Comparison of ENCODE assay signal across 20 cellular contexts in genomic region chr22:37371491-37371890, GRCh38. TPM values are rescaled to one million over a fixed set of nuclear protein-coding genes. Genes with fewer than 3 reads are reported as not detected.
DNase-seq lines count a peak whose midpoint lies in the region; ATAC-seq and TF ChIP-seq lines count a peak whose summit lies in the region.
"Had no signal": no experiment of that assay in that cellular context is flagged by ENCODE, and none has a peak within 500 bp of the region (broad histone marks: within the 10 kb centered on the region; RNA-seq: fewer than 3 reads in every experiment).

No MANE protein-coding gene starts in this region.

- H3K36me3 ChIP-seq in OCI-LY1 (ENCODE audit: insufficient read depth, low read length), result no peaks in the 10 kb centered on the region
- no peaks in the 10 kb centered on the region for H3K36me3 ChIP-seq in adrenal gland (replicated peaks in 1 of 2)
- H3K36me3 ChIP-seq: MG63 had no signal

- H4K20me1 ChIP-seq in OCI-LY1 (ENCODE audit: insufficient read depth, low read length), result no peaks in the 10 kb centered on the region

- no peaks in the 10 kb centered on the region for H3K79me2 ChIP-seq in OCI-LY1 (ENCODE audit: insufficient read depth, low read length)

- H3F3A ChIP-seq in OCI-LY1 (ENCODE audit: insufficient read depth, low read length), result no peaks in the 10 kb centered on the region

- no peaks in the 10 kb centered on the region for H3K9me3 Mint-ChIP-seq in naive B cell
- H3K9me3 Mint-ChIP-seq: CD4-positive, CD25-positive, alpha-beta regulatory T cell had no signal

- whole genome bisulfite sequencing in adrenal gland, 4 donors, result 52 to 65% (median 62%) methylated on average over 1 to 8 of the region's 8 CpGs

- H3K9me2 ChIP-seq in OCI-LY1 (ENCODE audit: low read depth, low read length), result no peaks in the 10 kb centered on the region

- no peak overlapping the region for H2AFZ ChIP-seq in OCI-LY1 (ENCODE audit: low read length)

- H3K4me1 ChIP-seq in OCI-LY1 (ENCODE audit: insufficient read depth, low read length, severe bottlenecking), result peaks cover 29% of the 10 kb centered on the region
- H3K4me1 ChIP-seq in adrenal gland (replicated peaks in 1 of 2), result no peaks in the 10 kb centered on the region

- intact Hi-C loops in adrenal gland (cut with DNase I), result no loop called here

- no peak overlapping the region for H3K4me3 ChIP-seq in OCI-LY1 (ENCODE audit: low read depth, low read length, poor library complexity, severe bottlenecking)
- H3K4me3 ChIP-seq in adrenal gland, result no peak overlapping the region
- H3K4me3 ChIP-seq: MG63 had no signal

- no peaks in the 10 kb centered on the region for H3K36me3 Mint-ChIP-seq in naive B cell
- H3K36me3 Mint-ChIP-seq: CD4-positive, CD25-positive, alpha-beta regulatory T cell had no signal

- DNase-seq in NCI-H2227 (lab: John Stamatoyannopoulos, UW; ENCODE audit: unreplicated experiment) (peak; percentile 9), NCI-H2227 treated with DMSO at 0.1 percent for 48 hours (lab: John Stamatoyannopoulos, UW) (no peak), COR-L47 (lab: John Stamatoyannopoulos, UW) (peak; percentile 18), naive B cell (no peak), adrenal gland (no peak), NCI-H446 treated with DMSO at 0.1 percent for 48 hours (lab: John Stamatoyannopoulos, UW) (no peak)
- DNase-seq: AML-193; CD4-positive, CD25-positive, alpha-beta regulatory T cell; DND-41; MG63; NCI-H1048; NCI-H1436 treated with DMSO at 0.1 percent for 48 hours; NCI-H1930; NCI-H446; NCI-H82; SHP77 had no signal

- peak overlapping the region in 4 of 8 donors; percentile 15 to 87 (median 46) for H3K4me3 Mint-ChIP-seq in naive B cell
- H3K4me3 Mint-ChIP-seq: CD4-positive, CD25-positive, alpha-beta regulatory T cell had no signal

- ATAC-seq in naive B cell (ENCODE audit: low read depth in 2 of 2) (no peak), HG03095 (IDR thresholded peaks at IDR 0.05; ENCODE audit: unreplicated experiment) (no peak)
- ATAC-seq: PC-3 had no signal

- H3K9ac ChIP-seq in OCI-LY1 (ENCODE audit: low read length), result no peak overlapping the region; the same call in 1 of the 2 replicates

- peaks cover 3 to 24% (median 16%) of the 10 kb centered on the region in 3 donors for H3K27me3 Mint-ChIP-seq in naive B cell

- TF ChIP-seq POLR2A in adrenal gland (IDR thresholded peaks at IDR 0.05), result no peak

- H3K9me3 ChIP-seq in OCI-LY1 (ENCODE audit: low read length) (no peaks in the 10 kb centered on the region), adrenal gland (replicated peaks in 1 of 3) (no peaks in the 10 kb centered on the region)
- H3K9me3 ChIP-seq: MG63 had no signal

- no peak overlapping the region for H3K4me2 ChIP-seq in OCI-LY1 (ENCODE audit: low read length)

- peaks cover 6% of the 10 kb centered on the region; the same call in 1 of the 2 replicates for H3K27me3 ChIP-seq in OCI-LY1 (ENCODE audit: insufficient read depth, low read length)
- peaks cover 4% of the 10 kb centered on the region for H3K27me3 ChIP-seq in adrenal gland

- TF ChIP-seq CTCF in OCI-LY1 (IDR thresholded peaks at IDR 0.05; ENCODE audit: low read length) (no peak), adrenal gland (IDR thresholded peaks at IDR 0.05) (no peak)

- peaks cover 36 to 53% (median 49%) of the 10 kb centered on the region in 3 donors for H3K4me1 Mint-ChIP-seq in naive B cell
- H3K4me1 Mint-ChIP-seq: CD4-positive, CD25-positive, alpha-beta regulatory T cell had no signal

- H3K27ac Mint-ChIP-seq in naive B cell, result peak overlapping the region in 5 of 6 donors; percentile 75 to 88 (median 79)
- H3K27ac Mint-ChIP-seq: CD4-positive, CD25-positive, alpha-beta regulatory T cell had no signal

- H3K27ac ChIP-seq in OCI-LY1 (ENCODE audit: low read depth, low read length, poor library complexity, severe bottlenecking) (peak overlapping the region; percentile 69), adrenal gland (no peak overlapping the region)

RNA-seq across cellular contexts. Expression of gene ELFN2, which starts 55.8 kb away (rescaled TPM):
- polyA plus RNA-seq in naive B cell (ENCODE audit: low read depth in 6 of 6), result not detected
- 1 to 10 TPM in 1 of 8 donors, under 1 TPM in 5, not detected in 2; 0.04 to 2.3 (median 0.23) TPM for total RNA-seq in adrenal gland
- 1 to 10 TPM in 1 of 3 donors, under 1 TPM in 2; 0.30 to 3.3 (median 0.77) TPM for polyA plus RNA-seq in adrenal gland
- total RNA-seq: G401 had no signal
- polyA plus RNA-seq: CD4-positive, CD25-positive, alpha-beta regulatory T cell had no signal

Comparison
In these comparisons a context has a peak if more than half of its experiments do, and no peak if none do; other contexts are left out.
1. DNase-seq: peak in NCI-H2227 (single experiment) and COR-L47 (single experiment); none in NCI-H2227 treated with DMSO at 0.1 percent for 48 hours (single experiment), naive B cell (single experiment), adrenal gland (0 of 7) and NCI-H446 treated with DMSO at 0.1 percent for 48 hours (single experiment).